24 cellular contexts compared by ENCODE assay signal in the genomic region with DNA sequence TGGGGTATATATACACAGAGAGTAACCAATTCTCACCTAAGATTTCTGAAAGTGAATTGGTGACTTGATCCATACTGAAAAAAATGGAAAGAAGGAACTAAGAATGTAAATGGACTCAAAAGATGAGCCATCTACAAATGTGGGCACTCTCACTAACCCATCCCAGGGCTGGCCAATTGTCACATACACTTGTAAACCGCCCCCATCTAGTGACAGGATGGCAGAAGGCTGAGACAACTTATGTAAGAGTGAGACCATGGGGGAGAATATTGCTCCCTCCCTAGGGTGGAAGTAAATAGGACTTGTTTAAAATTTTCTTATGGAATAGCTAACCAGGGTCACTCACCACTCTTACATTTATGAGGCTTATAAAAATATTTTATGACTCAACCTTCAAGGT.
"Had no signal": no experiment of that assay in that cellular context is flagged by ENCODE, and none has a peak within 500 bp of the region (broad histone marks: within the 10 kb centered on the region; RNA-seq: fewer than 3 reads in every experiment).

No MANE protein-coding gene starts in this region.

- H3K4me1 ChIP-seq: SJCRH30 had no signal

- H3K36me3 ChIP-seq: MG63, SJCRH30 had no signal

- H3K27ac ChIP-seq: RWPE1, SJCRH30, VCaP had no signal

- H3K27me3 ChIP-seq: MG63, SJCRH30 had no signal

- H3K9ac ChIP-seq: SK-N-SH had no signal

- H3K4me2 ChIP-seq: SK-N-SH had no signal

- H3K4me3 ChIP-seq: MG63, SJCRH30 had no signal

- DNase-seq: activated CD4-positive, alpha-beta T cell treated with anti-CD3 and anti-CD28 coated beads for 36 hours; activated CD4-positive, alpha-beta T cell treated with anti-CD3 and anti-CD28 coated beads, Interleukin-2, amount 50 U/mL, for 1 hour; activated CD8-positive, alpha-beta memory T cell treated with anti-CD3 and anti-CD28 coated beads, Interleukin-2, amount 50 U/mL, for 4 hours; activated CD8-positive, alpha-beta T cell treated with anti-CD3 and anti-CD28 coated beads for 36 hours; activated gamma-delta T cell treated with Interleukin-2 at 50 U/mL for 16 hours; activated naive CD4-positive, alpha-beta T cell treated with anti-CD3 and anti-CD28 coated beads, Interleukin-2, amount 10 ng/mL, durations not matched to agents 7 days and 5 days; activated naive CD8-positive, alpha-beta T cell treated with anti-CD3 and anti-CD28 coated beads for 36 hours; activated T-cell treated with anti-CD3 and anti-CD28 coated beads, Interleukin-2, amount 50 U/mL, for 72 hours; cerebellar nuclear complex; MG63; MV-4-11; NCI-H1092 treated with DMSO at 0.1 percent for 48 hours; NCI-H1417 treated with DMSO at 0.1 percent for 48 hours; NCI-H1694; NCI-H2029 treated with DMSO at 0.1 percent for 48 hours; NCI-H510A treated with DMSO at 0.1 percent for 48 hours; NCI-H748 treated with DMSO at 0.1 percent for 48 hours; OCI-M1; Right ventricle myocardium superior; SJCRH30; SK-N-SH; T-helper 1 cell had no signal

- H3K9me3 ChIP-seq: MG63, SJCRH30, SK-N-SH had no signal
